8 cellular contexts compared by ENCODE assay signal in the genomic region with DNA sequence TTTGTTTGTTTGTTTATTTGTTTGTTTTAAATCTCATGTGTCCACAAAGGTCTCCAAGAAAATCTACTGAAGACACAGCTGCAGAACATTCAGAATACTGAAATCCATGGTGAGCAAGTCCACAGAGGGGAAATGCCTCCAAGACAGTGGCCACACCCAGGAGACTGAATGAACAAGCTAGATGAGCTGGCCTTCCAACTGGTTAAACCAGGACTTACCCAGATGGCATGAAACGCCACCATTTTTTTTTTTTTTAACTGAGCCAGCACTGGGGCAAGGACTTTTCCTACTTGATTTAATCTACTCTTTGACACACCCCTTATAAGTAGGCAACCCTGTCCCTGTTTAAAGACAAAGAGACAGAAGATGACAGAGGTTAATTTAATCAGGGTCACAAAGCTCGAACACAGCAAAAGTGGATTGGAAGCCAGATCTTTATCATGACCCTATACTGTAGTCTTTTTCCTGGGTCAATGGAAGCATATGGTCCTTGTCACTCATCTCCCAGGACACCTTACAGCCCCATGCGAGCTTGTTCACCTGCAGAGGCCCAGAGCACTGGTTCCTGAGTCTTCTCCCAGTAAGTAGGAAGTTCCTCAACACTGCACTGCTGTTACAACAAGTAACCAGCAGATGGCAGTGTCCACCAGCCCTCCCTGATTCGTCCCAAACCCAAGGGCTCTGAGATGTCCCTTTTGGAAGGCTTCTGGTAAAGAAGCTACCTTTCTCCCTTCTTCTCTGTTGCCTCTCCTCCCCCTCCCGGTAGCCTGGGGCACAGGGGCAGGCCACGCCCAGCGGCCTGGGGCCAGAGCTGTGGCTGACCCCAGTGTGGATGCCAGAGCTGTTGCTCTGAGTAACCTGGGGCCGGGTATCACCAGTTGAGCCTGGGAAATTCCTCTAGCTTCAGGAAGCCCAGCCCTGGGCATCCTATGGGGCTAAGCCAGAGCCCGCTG. TPM values are rescaled to one million over a fixed set of nuclear protein-coding genes. Genes with fewer than 3 reads are reported as not detected.
DNase-seq lines count a peak whose midpoint lies in the region; ATAC-seq and TF ChIP-seq lines count a peak whose summit lies in the region.

No MANE protein-coding gene starts in this region.

- H3K27ac ChIP-seq in lung (ENCODE audit: low read depth in 1 of 2, low read length in 1 of 2), result no peak overlapping the region

- DNase-seq in AML-193 (lab: John Stamatoyannopoulos, UW), result peak; percentile 33 to 57
- DNase-seq in NCI-H345 (lab: John Stamatoyannopoulos, UW), result peak; percentile 73
- DNase-seq in activated CD4-positive, alpha-beta T cell treated with anti-CD3 and anti-CD28 coated beads, Interleukin-2, amount 50 U/mL, for 24 hours (ENCODE audit: low read depth in 1 of 2, low spot score in 1 of 2), result peak; percentile 44 to 60
- peak; percentile 51 for DNase-seq in effector CD4-positive, alpha-beta T cell
- DNase-seq in lung (ENCODE audit: low spot score), result peak; percentile 77
- DNase-seq in stimulated activated CD8-positive, alpha-beta memory T cell treated with anti-CD3 and anti-CD28 coated beads, Interleukin-4, amount 100 ng/mL, for 1 hour (ENCODE audit: low read depth in 2 of 2, low spot score in 1 of 2), result peak; percentile 32 to 44

- peak; percentile 65 for ATAC-seq in GM18858 (IDR thresholded peaks at IDR 0.05; ENCODE audit: unreplicated experiment)
- peak; percentile 42 for ATAC-seq in HG03095 (IDR thresholded peaks at IDR 0.05; ENCODE audit: unreplicated experiment)
- ATAC-seq in lung (ENCODE audit: insufficient read depth, low FRiP score), result peak; percentile 83

- no peaks in the 10 kb centered on the region for H3K36me3 ChIP-seq in lung (ENCODE audit: control insufficient read depth in 2 of 2, insufficient read depth in 2 of 2, low read length in 2 of 2)

- H3K9me3 ChIP-seq in lung (ENCODE audit: control insufficient read depth in 2 of 2, insufficient read depth in 1 of 2, low read length in 1 of 2), result no peaks in the 10 kb centered on the region

- TF ChIP-seq CTCF in lung (IDR thresholded peaks at IDR 0.05; ENCODE audit: control extremely low read depth, extremely low read depth), result peak; percentile 91

- H3K27me3 ChIP-seq in lung (ENCODE audit: control insufficient read depth, insufficient read depth), result peaks cover 4% of the 10 kb centered on the region

- H3K4me1 ChIP-seq in lung (ENCODE audit: control insufficient read depth in 2 of 2, insufficient read depth in 2 of 2, low read length in 2 of 2), result peaks cover 0 to 8% of the 10 kb centered on the region in 2 donors

- no peak overlapping the region for H3K4me3 ChIP-seq in lung

- WGBS in lung, 2 donors, result 19 to 42% methylated on average over 6 to 9 of the region's 9 CpGs

RNA-seq across cellular contexts. Expression of gene GDF7, which starts 5.6 kb away (rescaled TPM):
- under 1 TPM; 0.37 to 0.54 TPM for total RNA-seq in lung
- polyA plus RNA-seq in lung, result under 1 TPM; 0.10 to 0.26 TPM

RNA-seq across cellular contexts. Expression of gene HS1BP3, which starts 10.4 kb away (rescaled TPM):
- total RNA-seq in lung, result 10 to 100 TPM; 25.4 to 38.1 TPM
- 10 to 100 TPM; 28.8 to 41.4 TPM for polyA plus RNA-seq in lung
